ENCODE assay signal across 8 cellular contexts in genomic region chr1:9455487-9456237, GRCh38.
A peak's percentile ranks its signal among the peaks of the same experiment; 100 is the strongest.
DNase-seq lines count a peak whose midpoint lies in the region; ATAC-seq and TF ChIP-seq lines count a peak whose summit lies in the region.

No MANE protein-coding gene starts in this region.

- H3K4me3 ChIP-seq in dorsolateral prefrontal cortex = no peak overlapping the region

- intact Hi-C loops in dorsolateral prefrontal cortex (cut with DNase I) = loop anchor here (1.0 to 5.0 kb wide), 5 partner anchors 37 to 188 kb away; partner anchors contain the start of gene SPSB1 (in 1 of the 2)

- peak overlapping the region in 1 of 59 donors; percentile 24 for H3K27ac ChIP-seq in dorsolateral prefrontal cortex

- ATAC-seq in HG02623 (IDR thresholded peaks at IDR 0.05; ENCODE audit: unreplicated experiment) (no peak), HG03571 (IDR thresholded peaks at IDR 0.05; ENCODE audit: unreplicated experiment) (no peak)

- peak; percentile 35 to 97 (median 85) for TF ChIP-seq CTCF in dorsolateral prefrontal cortex (IDR thresholded peaks at IDR 0.05 in 54 of 56, conservative IDR thresholded peaks at IDR 0.05 in 2 of 56; ENCODE audit: low read depth in 1 of 56, partially characterized antibody in 56 of 56)

- DNase-seq in GM03348 (ENCODE audit: low spot score) (peak; percentile 86), NCI-H1092 treated with DMSO at 0.1 percent for 48 hours (lab: John Stamatoyannopoulos, UW) (peak; percentile 31), dorsolateral prefrontal cortex (peak; percentile 17 to 79 (median 66)), lung microvascular endothelial cell (ENCODE audit: low read depth in 2 of 2) (peak; percentile 76 to 88)
- peak; percentile 59 to 65 for DNase-seq in activated CD4-positive, alpha-beta T cell treated with anti-CD3 and anti-CD28 coated beads, Interleukin-2, amount 50 U/mL, for 4 hours
- peak; percentile 27 to 41 for DNase-seq in stimulated activated CD8-positive, alpha-beta memory T cell treated with anti-CD3 and anti-CD28 coated beads, Interleukin-15, amount 100 ng/mL, for 48 hours (ENCODE audit: low read depth in 2 of 2)

- H3K27me3 ChIP-seq in dorsolateral prefrontal cortex = no peaks in the 10 kb centered on the region

Comparison
In these comparisons a context has a peak if more than half of its experiments do, and no peak if none do; other contexts are left out.
1. DNase-seq: peak in every context shown above with its lines; median percentile 86 in GM03348; 82 in lung microvascular endothelial cell; 66 in dorsolateral prefrontal cortex; 62 in activated CD4-positive, alpha-beta T cell treated with anti-CD3 and anti-CD28 coated beads, Interleukin-2, amount 50 U/mL, for 4 hours; 34 in stimulated activated CD8-positive, alpha-beta memory T cell treated with anti-CD3 and anti-CD28 coated beads, Interleukin-15, amount 100 ng/mL, for 48 hours; 31 in NCI-H1092 treated with DMSO at 0.1 percent for 48 hours.